In genomic region chr3:1017879-1018278, GRCh38 we compare ENCODE assay signal across 22 cellular contexts.
"Had no signal": no experiment of that assay in that cellular context is flagged by ENCODE, and none has a peak within 500 bp of the region (broad histone marks: within the 10 kb centered on the region; RNA-seq: fewer than 3 reads in every experiment).

No MANE protein-coding gene starts in this region.

- H3K9me3 ChIP-seq: colonic mucosa, esophagus squamous epithelium, gastrocnemius medialis, gastroesophageal sphincter had no signal

- H3K27ac ChIP-seq: colonic mucosa, coronary artery, dorsolateral prefrontal cortex, epithelial cell of prostate, esophagus squamous epithelium, foreskin keratinocyte, gastrocnemius medialis, gastroesophageal sphincter, heart right ventricle, hepatocyte had no signal

- H3K4me3 ChIP-seq: colonic mucosa, coronary artery, dorsolateral prefrontal cortex, esophagus squamous epithelium, gastrocnemius medialis, gastroesophageal sphincter, heart right ventricle, hepatocyte had no signal

- H3K4me1 ChIP-seq: colonic mucosa, esophagus squamous epithelium, foreskin keratinocyte, gastrocnemius medialis, gastroesophageal sphincter, heart right ventricle had no signal

- DNase-seq: colonic mucosa; cortex of kidney; dermis blood vessel endothelial cell; dorsolateral prefrontal cortex; effector CD4-positive, alpha-beta T cell; effector CD8-positive, alpha-beta T cell; effector memory CD4-positive, alpha-beta T cell; effector memory CD8-positive, alpha-beta T cell; endodermal cell; erythroblast; esophagus squamous epithelium; foreskin fibroblast; foreskin keratinocyte; gastrocnemius medialis; glutamatergic neuron; head of caudate nucleus; heart right ventricle had no signal

- H3K27me3 ChIP-seq: colonic mucosa, dorsolateral prefrontal cortex, esophagus squamous epithelium, foreskin keratinocyte, gastrocnemius medialis, gastroesophageal sphincter, heart right ventricle, hepatocyte had no signal

- ATAC-seq: effector memory CD8-positive, alpha-beta T cell; esophagus mucosa; foreskin keratinocyte; gastrocnemius medialis; gastroesophageal sphincter had no signal

- H3K36me3 ChIP-seq: colonic mucosa, esophagus squamous epithelium, gastrocnemius medialis, gastroesophageal sphincter, heart right ventricle had no signal
